25 cellular contexts compared by ENCODE assay signal in the genomic region with DNA sequence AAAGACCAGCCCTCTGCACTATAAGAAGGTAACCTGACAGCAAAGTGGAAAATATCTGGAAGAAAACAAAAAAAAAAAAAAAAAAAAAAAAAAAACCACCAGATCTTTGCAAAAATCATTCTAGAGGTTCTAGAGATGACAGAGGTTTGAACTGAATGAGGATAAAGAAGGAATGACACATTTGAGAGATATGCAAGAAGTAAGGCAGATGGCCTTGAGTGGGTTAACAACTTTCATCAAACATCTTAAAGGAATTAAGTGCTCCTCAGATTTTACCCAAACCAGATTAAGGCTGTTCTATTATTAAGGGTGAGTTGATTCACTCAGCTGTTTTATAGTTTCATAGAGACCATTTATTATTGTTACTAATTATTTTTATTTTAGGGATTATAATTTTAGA.
"Had no signal": no experiment of that assay in that cellular context is flagged by ENCODE, and none has a peak within 500 bp of the region (broad histone marks: within the 10 kb centered on the region; RNA-seq: fewer than 3 reads in every experiment).

No MANE protein-coding gene starts in this region.

- DNase-seq: colonic mucosa; effector CD4-positive, alpha-beta T cell; endodermal cell; gastrocnemius medialis; heart right ventricle; hypothalamus; left cardiac atrium; left ventricle myocardium inferior; lower lobe of right lung; natural killer cell; posterior cingulate gyrus; sigmoid colon; small intestine; stimulated activated CD4-positive, alpha-beta T cell treated with anti-CD3 and anti-CD28 coated beads, Interleukin-2, amount 100 ng/mL, for 48 hours; stimulated activated CD8-positive, alpha-beta memory T cell treated with anti-CD3 and anti-CD28 coated beads, Interleukin-4, amount 100 ng/mL, for 48 hours; stimulated activated naive CD8-positive, alpha-beta T cell treated with anti-CD3 and anti-CD28 coated beads, Interleukin-15, Interleukin-2, amounts not matched to agents 100 U/mL and 50 U/mL, for 24 hours; tibial artery; upper lobe of left lung; uterus had no signal

- H3K4me1 ChIP-seq: colonic mucosa, left ventricle myocardium inferior, lower lobe of right lung, sigmoid colon, tibial artery, upper lobe of left lung had no signal

- FAIRE-seq: keratinocyte, small intestine had no signal

- H3K4me3 ChIP-seq: colonic mucosa, gastrocnemius medialis, heart right ventricle, left ventricle myocardium inferior, lower lobe of right lung, sigmoid colon, suprapubic skin, tibial artery, upper lobe of left lung, uterus had no signal

- H3K9me3 ChIP-seq: colonic mucosa, gastrocnemius medialis, heart right ventricle, left ventricle myocardium inferior, lower lobe of right lung, sigmoid colon, suprapubic skin, tibial artery, upper lobe of left lung, uterus had no signal

- H3K27ac Mint-ChIP-seq: endodermal cell; memory B cell; mesothelial cell of epicardium; natural killer cell; stimulated activated effector memory CD8-positive, alpha-beta T cell treated with anti-CD3 and anti-CD28 coated beads, Interleukin-12 subunit alpha, Interleukin-12 subunit beta, amount 100 ng/mL, for 72 hours had no signal

- H3K4me1 Mint-ChIP-seq: endodermal cell; memory B cell; natural killer cell; neural crest cell; stimulated activated effector memory CD8-positive, alpha-beta T cell treated with anti-CD3 and anti-CD28 coated beads, Interleukin-12 subunit alpha, Interleukin-12 subunit beta, amount 100 ng/mL, for 72 hours had no signal

- H3K4me3 Mint-ChIP-seq: endodermal cell; memory B cell; mesothelial cell of epicardium; natural killer cell; neural crest cell; stimulated activated effector memory CD8-positive, alpha-beta T cell treated with anti-CD3 and anti-CD28 coated beads, Interleukin-12 subunit alpha, Interleukin-12 subunit beta, amount 100 ng/mL, for 72 hours had no signal

- H3K36me3 ChIP-seq: colonic mucosa, gastrocnemius medialis, heart right ventricle, left ventricle myocardium inferior, lower lobe of right lung, sigmoid colon, suprapubic skin, tibial artery, upper lobe of left lung, uterus had no signal

- H3K36me3 Mint-ChIP-seq: memory B cell; mesothelial cell of epicardium; natural killer cell; stimulated activated effector memory CD8-positive, alpha-beta T cell treated with anti-CD3 and anti-CD28 coated beads, Interleukin-12 subunit alpha, Interleukin-12 subunit beta, amount 100 ng/mL, for 72 hours had no signal

- H3K27ac ChIP-seq: colonic mucosa, gastrocnemius medialis, heart right ventricle, left ventricle myocardium inferior, lower lobe of right lung, sigmoid colon, suprapubic skin, tibial artery, upper lobe of left lung, uterus had no signal

- H3K27me3 ChIP-seq: colonic mucosa, gastrocnemius medialis, sigmoid colon, suprapubic skin, tibial artery, upper lobe of left lung, uterus had no signal

- H3K9me3 Mint-ChIP-seq: endodermal cell; mesothelial cell of epicardium; neural crest cell; stimulated activated effector memory CD8-positive, alpha-beta T cell treated with anti-CD3 and anti-CD28 coated beads, Interleukin-12 subunit alpha, Interleukin-12 subunit beta, amount 100 ng/mL, for 72 hours had no signal
